Comparison of ENCODE assay signal across 16 cellular contexts in the genomic region with DNA sequence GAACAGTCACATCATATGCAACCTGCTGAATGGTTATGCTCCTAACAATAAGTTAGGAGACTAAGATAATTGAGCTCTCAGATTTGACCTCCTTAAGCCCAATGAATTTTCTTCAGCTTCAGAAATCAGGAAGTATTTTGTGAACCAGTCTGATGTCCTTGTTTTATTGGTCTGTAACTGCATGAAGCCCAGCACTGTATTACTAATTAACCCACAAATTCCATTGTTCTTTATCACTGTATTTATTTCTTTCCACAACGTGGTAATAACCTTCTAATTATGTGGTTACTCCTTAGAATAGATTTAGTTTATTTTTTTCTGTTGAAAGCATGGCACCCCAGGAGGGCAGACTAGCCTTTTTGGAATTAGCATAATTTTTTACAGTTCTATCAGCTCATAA. TPM values are rescaled to one million over a fixed set of nuclear protein-coding genes. Genes with fewer than 3 reads are reported as not detected.
"Had no signal": no experiment of that assay in that cellular context is flagged by ENCODE, and none has a peak within 500 bp of the region (broad histone marks: within the 10 kb centered on the region; RNA-seq: fewer than 3 reads in every experiment).

No MANE protein-coding gene starts in this region.

- H3K9me3 ChIP-seq: thoracic aorta, vagina had no signal

- H3K36me3 ChIP-seq: heart right ventricle, thoracic aorta, vagina had no signal

- DNase-seq: activated CD8-positive, alpha-beta memory T cell treated with anti-CD3 and anti-CD28 coated beads for 24 hours; activated CD8-positive, alpha-beta memory T cell treated with anti-CD3 and anti-CD28 coated beads, Interleukin-2, amount 50 U/mL, for 4 hours; activated naive CD4-positive, alpha-beta T cell; activated naive CD8-positive, alpha-beta T cell treated with anti-CD3 and anti-CD28 coated beads for 36 hours; activated T-cell treated with anti-CD3 and anti-CD28 coated beads, Interleukin-2, amount 50 U/mL, for 24 hours; cerebellar nuclear complex; heart right ventricle; left ventricle myocardium superior; midbrain; natural killer cell; stimulated activated CD4-positive, alpha-beta T cell treated with anti-CD3 and anti-CD28 coated beads, Interleukin-4, amount 100 ng/mL, for 24 hours; stimulated activated naive CD4-positive, alpha-beta T cell treated with Interleukin-2 at 50 U/mL for 16 hours had no signal

- H3K27ac ChIP-seq: coronary artery, thoracic aorta, vagina had no signal

- ATAC-seq: activated T-helper 17 cell treated with anti-CD3 and anti-CD28 coated beads, Interleukin-2, amount 50 U/mL, for 72 hours; heart right ventricle; left ventricle myocardium superior; natural killer cell had no signal

- H3K4me3 ChIP-seq: coronary artery, heart right ventricle, thoracic aorta, vagina had no signal

- H3K27me3 ChIP-seq: vagina had no signal

RNA-seq across cellular contexts. Expression of gene AADAT, which starts 59.6 kb away (rescaled TPM):
- total RNA-seq: activated T-helper 17 cell treated with anti-CD3 and anti-CD28 coated beads, Interleukin-2, amount 50 U/mL, for 72 hours; natural killer cell had no signal
